8 cellular contexts compared by ENCODE assay signal in genomic region chr3:107927361-107928083, GRCh38.
DNase-seq lines count a peak whose midpoint lies in the region; ATAC-seq and TF ChIP-seq lines count a peak whose summit lies in the region.

No MANE protein-coding gene starts in this region.

- CTCF ChIA-PET in activated CD4-positive, alpha-beta memory T cell treated with anti-CD3 and anti-CD28 coated beads for 36 hours (lab: Charles Lee) = interaction anchor here (0.6 to 3.5 kb wide), 56 partner anchors 8 to 692 kb away, joined by 3 to 27 read pairs (median 4); no protein-coding TSS in a partner anchor

- no peaks in the 10 kb centered on the region for H3K36me3 ChIP-seq in duodenal mucosa (ENCODE audit: control insufficient read depth in 1 of 2, insufficient read depth in 2 of 2, low read length in 2 of 2)
- H3K36me3 ChIP-seq in lower lobe of right lung = no peaks in the 10 kb centered on the region

- H3K4me3 ChIP-seq in AG10803 (ENCODE audit: low read length) (peak overlapping the region; percentile 69), duodenal mucosa (ENCODE audit: low read depth in 1 of 2, low read length in 2 of 2) (peak overlapping the region; percentile 73 to 84), lower lobe of right lung (peak overlapping the region; percentile 65)

- H3K27me3 ChIP-seq in duodenal mucosa (ENCODE audit: control insufficient read depth in 1 of 2, insufficient read depth in 2 of 2, low read length in 2 of 2) = peaks cover 3 to 7% of the 10 kb centered on the region in 2 donors
- H3K27me3 ChIP-seq in lower lobe of right lung (ENCODE audit: low read depth) = no peaks in the 10 kb centered on the region

- H3K4me1 Mint-ChIP-seq in activated CD4-positive, alpha-beta memory T cell treated with anti-CD3 and anti-CD28 coated beads for 36 hours (ENCODE audit: low read depth) = peaks cover 10% of the 10 kb centered on the region

- intact Hi-C loops in activated CD4-positive, alpha-beta memory T cell treated with anti-CD3 and anti-CD28 coated beads for 36 hours (cut with micrococcal nuclease) = loop anchor here (1.0 to 10.0 kb wide), 5 partner anchors 15 to 691 kb away; no protein-coding TSS in a partner anchor
- intact Hi-C loops in lower lobe of right lung (cut with DNase I) = no loop called here

- H3K36me3 Mint-ChIP-seq in activated CD4-positive, alpha-beta memory T cell treated with anti-CD3 and anti-CD28 coated beads for 36 hours = no peaks in the 10 kb centered on the region

- DNase-seq in AG10803 (ENCODE audit: low read depth) (peak; percentile 56), NCI-H526 (lab: John Stamatoyannopoulos, UW) (peak; percentile 19 to 77), lower lobe of right lung (peak; percentile 73)
- peak; percentile 81 for DNase-seq in activated CD4-positive, alpha-beta memory T cell treated with anti-CD3 and anti-CD28 coated beads for 36 hours
- DNase-seq in stimulated activated CD4-positive, alpha-beta T cell treated with anti-CD3 and anti-CD28 coated beads, Interleukin-4, amount 100 ng/mL, for 48 hours (ENCODE audit: low read depth in 2 of 2) = peak; percentile 60 to 67

- peaks cover 4 to 10% of the 10 kb centered on the region in 2 donors for H3K4me1 ChIP-seq in duodenal mucosa (ENCODE audit: control insufficient read depth in 1 of 2, insufficient read depth in 2 of 2, low read length in 2 of 2)
- peaks cover 13% of the 10 kb centered on the region for H3K4me1 ChIP-seq in lower lobe of right lung

- TF ChIP-seq CTCF in AG10803 (conservative IDR thresholded peaks at IDR 0.05; ENCODE audit: low read length) (peak; percentile 87), lower lobe of right lung (IDR thresholded peaks at IDR 0.05) (peak; percentile 94)

- H3K27me3 Mint-ChIP-seq in activated CD4-positive, alpha-beta memory T cell treated with anti-CD3 and anti-CD28 coated beads for 36 hours = peaks cover 5% of the 10 kb centered on the region

- peak overlapping the region; percentile 72 for H3K4me3 Mint-ChIP-seq in activated CD4-positive, alpha-beta memory T cell treated with anti-CD3 and anti-CD28 coated beads for 36 hours

- peak; percentile 96 for ATAC-seq in GM19035 (IDR thresholded peaks at IDR 0.05; ENCODE audit: unreplicated experiment)
- peak; percentile 90 for ATAC-seq in HG03280 (IDR thresholded peaks at IDR 0.05; ENCODE audit: unreplicated experiment)
- ATAC-seq in lower lobe of right lung = peak; percentile 94 to 98

- H3K27ac Mint-ChIP-seq in activated CD4-positive, alpha-beta memory T cell treated with anti-CD3 and anti-CD28 coated beads for 36 hours = no peak overlapping the region

- POLR2A ChIA-PET in activated CD4-positive, alpha-beta memory T cell treated with anti-CD3 and anti-CD28 coated beads for 36 hours (lab: Charles Lee) = no interaction called here

- H3K9ac ChIP-seq in duodenal mucosa (ENCODE audit: low read depth in 1 of 2, low read length in 2 of 2) = peak overlapping the region; percentile 46 to 58

- H3K9me3 ChIP-seq in duodenal mucosa (ENCODE audit: control insufficient read depth in 1 of 2, low read length in 2 of 2) = no peaks in the 10 kb centered on the region
- no peaks in the 10 kb centered on the region for H3K9me3 ChIP-seq in lower lobe of right lung

- H3K9me3 Mint-ChIP-seq in activated CD4-positive, alpha-beta memory T cell treated with anti-CD3 and anti-CD28 coated beads for 36 hours = no peaks in the 10 kb centered on the region

- H3K27ac ChIP-seq in duodenal mucosa (ENCODE audit: low read depth, low read length) (no peak overlapping the region), lower lobe of right lung (no peak overlapping the region)
